ENCODE assay signal across 23 cellular contexts in genomic region chr17:46889992-46890564, GRCh38. TPM values are rescaled to one million over a fixed set of nuclear protein-coding genes. Genes with fewer than 3 reads are reported as not detected.
A peak's percentile ranks its signal among the peaks of the same experiment; 100 is the strongest.
DNase-seq lines count a peak whose midpoint lies in the region; ATAC-seq lines count a peak whose summit lies in the region.
"Had no signal": no experiment of that assay in that cellular context is flagged by ENCODE, and none has a peak within 500 bp of the region (broad histone marks: within the 10 kb centered on the region; RNA-seq: fewer than 3 reads in every experiment).

No MANE protein-coding gene starts in this region.

- H3K4me3 Mint-ChIP-seq in dendritic cell treated with granulocyte-macrophage colony-stimulating factor and Interleukin-4, amounts not matched to agents 40 ng/mL and 50 ng/mL, for 4 days, result no peak overlapping the region
- no peak overlapping the region for H3K4me3 Mint-ChIP-seq in effector memory CD8-positive, alpha-beta T cell
- no peak overlapping the region for H3K4me3 Mint-ChIP-seq in activated CD8-positive, alpha-beta T cell treated with anti-CD3 and anti-CD28 coated beads, Interleukin-2, amount 10 ng/mL, durations not matched to agents 7 days and 5 days
- H3K4me3 Mint-ChIP-seq: HFFc6, T-cell had no signal

- peak; percentile 58 for DNase-seq in DMS79 treated with DMSO at 0.1 percent for 48 hours (lab: John Stamatoyannopoulos, UW)
- peak; percentile 60 for DNase-seq in H7
- no peak for DNase-seq in trophoblast cell
- DNase-seq in DMS153 (lab: John Stamatoyannopoulos, UW), result no peak
- no peak for DNase-seq in effector memory CD8-positive, alpha-beta T cell
- DNase-seq in epidermal melanocyte (ENCODE audit: insufficient read length, low spot score), result no peak
- DNase-seq in activated CD8-positive, alpha-beta T cell treated with anti-CD3 and anti-CD28 coated beads, Interleukin-2, amount 10 ng/mL, durations not matched to agents 7 days and 5 days, result no peak
- DNase-seq: ACHN, AML-193, COR-L47, DMS 273 treated with DMSO at 0.1 percent for 48 hours, HFFc6, NCI-H1436, NCI-H2029 treated with DMSO at 0.1 percent for 48 hours, NCI-H510A, PC-9, SIG-M5, T-cell had no signal

- peak overlapping the region; percentile 8 for H2BK120ac ChIP-seq in trophoblast cell (ENCODE audit: insufficient read depth, low read length, poor library complexity)

- peaks cover 19% of the 10 kb centered on the region in 2 experiments for H3K4me1 ChIP-seq in trophoblast cell (ENCODE audit: control insufficient read depth in 1 of 2, insufficient read depth in 2 of 2, low read length in 2 of 2)

- H3K4ac ChIP-seq in trophoblast cell (ENCODE audit: low read depth, low read length), result no peak overlapping the region

- peak overlapping the region; percentile 8 for H2BK12ac ChIP-seq in trophoblast cell (ENCODE audit: low read length)

- H3K36me3 ChIP-seq in H7 (replicated peaks; ENCODE audit: control insufficient read depth, insufficient read depth, low read length), result no peaks in the 10 kb centered on the region
- no peaks in the 10 kb centered on the region for H3K36me3 ChIP-seq in trophoblast cell (ENCODE audit: control insufficient read depth in 1 of 2, insufficient read depth in 2 of 2, low read length in 2 of 2)

- no peak overlapping the region for H4K8ac ChIP-seq in trophoblast cell (ENCODE audit: low read depth, low read length)

- peak overlapping the region; percentile 76 for H3K27ac Mint-ChIP-seq in dendritic cell treated with granulocyte-macrophage colony-stimulating factor and Interleukin-4, amounts not matched to agents 40 ng/mL and 50 ng/mL, for 4 days
- H3K27ac Mint-ChIP-seq in effector memory CD8-positive, alpha-beta T cell, result no peak overlapping the region
- no peak overlapping the region for H3K27ac Mint-ChIP-seq in activated CD8-positive, alpha-beta T cell treated with anti-CD3 and anti-CD28 coated beads, Interleukin-2, amount 10 ng/mL, durations not matched to agents 7 days and 5 days
- H3K27ac Mint-ChIP-seq: HFFc6, T-cell had no signal

- no peak overlapping the region for H3K9ac ChIP-seq in trophoblast cell (ENCODE audit: low read length)

- no peak overlapping the region for H3K18ac ChIP-seq in trophoblast cell (ENCODE audit: low read length)

- H3K14ac ChIP-seq in trophoblast cell (ENCODE audit: low read length), result no peak overlapping the region

- H4K91ac ChIP-seq in trophoblast cell (ENCODE audit: low read depth, low read length), result peak overlapping the region; percentile 64

- H3K79me2 ChIP-seq in trophoblast cell (ENCODE audit: control insufficient read depth, insufficient read depth, low read length, poor library complexity), result no peaks in the 10 kb centered on the region

- intact Hi-C loops in dendritic cell treated with granulocyte-macrophage colony-stimulating factor and Interleukin-4, amounts not matched to agents 40 ng/mL and 50 ng/mL, for 4 days (cut with micrococcal nuclease), result no loop called here

- CTCF ChIA-PET in activated CD8-positive, alpha-beta T cell treated with anti-CD3 and anti-CD28 coated beads, Interleukin-2, amount 10 ng/mL, durations not matched to agents 7 days and 5 days (lab: Charles Lee), result no interaction called here

- peaks cover 37% of the 10 kb centered on the region for H3K27me3 Mint-ChIP-seq in dendritic cell treated with granulocyte-macrophage colony-stimulating factor and Interleukin-4, amounts not matched to agents 40 ng/mL and 50 ng/mL, for 4 days
- peaks cover 33 to 82% of the 10 kb centered on the region in 2 donors for H3K27me3 Mint-ChIP-seq in effector memory CD8-positive, alpha-beta T cell
- peaks cover 11% of the 10 kb centered on the region for H3K27me3 Mint-ChIP-seq in activated CD8-positive, alpha-beta T cell treated with anti-CD3 and anti-CD28 coated beads, Interleukin-2, amount 10 ng/mL, durations not matched to agents 7 days and 5 days (ENCODE audit: low read depth)

- no peak overlapping the region for H2BK5ac ChIP-seq in trophoblast cell (ENCODE audit: low read depth, low read length, poor library complexity)

- no peak overlapping the region for H4K12ac ChIP-seq in trophoblast cell (ENCODE audit: low read depth, low read length)

- no peak for ATAC-seq in effector memory CD8-positive, alpha-beta T cell (replicated peaks)
- ATAC-seq in activated CD8-positive, alpha-beta T cell treated with anti-CD3 and anti-CD28 coated beads, Interleukin-2, amount 10 ng/mL, durations not matched to agents 7 days and 5 days, result no peak
- ATAC-seq: SK-N-SH treated with all-trans-retinoic acid at 6 μM for 48 hours, T-cell had no signal

- H3K79me1 ChIP-seq in trophoblast cell (ENCODE audit: low read length), result peaks cover 12% of the 10 kb centered on the region

- H3K4me2 ChIP-seq in trophoblast cell (ENCODE audit: low read length), result no peak overlapping the region
- H3K4me2 ChIP-seq: PC-9 had no signal

- no peak overlapping the region for H3K23ac ChIP-seq in trophoblast cell (ENCODE audit: low read length)

- H3K27ac ChIP-seq in trophoblast cell (ENCODE audit: low read depth, low read length), result no peak overlapping the region
- H3K27ac ChIP-seq: PC-9, RWPE1 had no signal

- peaks cover 43% of the 10 kb centered on the region for H3K4me1 Mint-ChIP-seq in dendritic cell treated with granulocyte-macrophage colony-stimulating factor and Interleukin-4, amounts not matched to agents 40 ng/mL and 50 ng/mL, for 4 days (ENCODE audit: low read depth)
- H3K4me1 Mint-ChIP-seq in effector memory CD8-positive, alpha-beta T cell (ENCODE audit: low read depth in 2 of 2), result no peaks in the 10 kb centered on the region
- no peaks in the 10 kb centered on the region for H3K4me1 Mint-ChIP-seq in activated CD8-positive, alpha-beta T cell treated with anti-CD3 and anti-CD28 coated beads, Interleukin-2, amount 10 ng/mL, durations not matched to agents 7 days and 5 days (ENCODE audit: low read depth)
- H3K4me1 Mint-ChIP-seq: T-cell had no signal

- no peaks in the 10 kb centered on the region for H3K36me3 Mint-ChIP-seq in dendritic cell treated with granulocyte-macrophage colony-stimulating factor and Interleukin-4, amounts not matched to agents 40 ng/mL and 50 ng/mL, for 4 days (ENCODE audit: low read depth)
- H3K36me3 Mint-ChIP-seq in effector memory CD8-positive, alpha-beta T cell (ENCODE audit: insufficient read depth), result no peaks in the 10 kb centered on the region
- no peaks in the 10 kb centered on the region for H3K36me3 Mint-ChIP-seq in activated CD8-positive, alpha-beta T cell treated with anti-CD3 and anti-CD28 coated beads, Interleukin-2, amount 10 ng/mL, durations not matched to agents 7 days and 5 days (ENCODE audit: low read depth)
- H3K36me3 Mint-ChIP-seq: T-cell had no signal

- no peak overlapping the region for H2AK5ac ChIP-seq in trophoblast cell (ENCODE audit: low read length)

- POLR2A ChIA-PET in activated CD8-positive, alpha-beta T cell treated with anti-CD3 and anti-CD28 coated beads, Interleukin-2, amount 10 ng/mL, durations not matched to agents 7 days and 5 days (lab: Charles Lee), result no interaction called here

- WGBS in trophoblast cell (ENCODE audit: extremely low coverage, insufficient coverage, insufficient read length), result no CpG with 5 or more reads among the region's 13 CpGs

- H3K27me3 ChIP-seq in H7 (ENCODE audit: control insufficient read depth, insufficient read depth, low read length) (no peaks in the 10 kb centered on the region), trophoblast cell (ENCODE audit: insufficient read depth, low read length) (no peaks in the 10 kb centered on the region)

- no peaks in the 10 kb centered on the region for H3K9me3 ChIP-seq in trophoblast cell (ENCODE audit: insufficient read depth, low read depth, low read length)

- H2AFZ ChIP-seq in trophoblast cell (ENCODE audit: insufficient read depth, low read length, poor library complexity), result no peak overlapping the region
- H2AFZ ChIP-seq: PC-9 had no signal

- H3K9me3 Mint-ChIP-seq in dendritic cell treated with granulocyte-macrophage colony-stimulating factor and Interleukin-4, amounts not matched to agents 40 ng/mL and 50 ng/mL, for 4 days, result no peaks in the 10 kb centered on the region
- no peaks in the 10 kb centered on the region for H3K9me3 Mint-ChIP-seq in effector memory CD8-positive, alpha-beta T cell
- no peaks in the 10 kb centered on the region for H3K9me3 Mint-ChIP-seq in activated CD8-positive, alpha-beta T cell treated with anti-CD3 and anti-CD28 coated beads, Interleukin-2, amount 10 ng/mL, durations not matched to agents 7 days and 5 days (ENCODE audit: insufficient read depth)
- H3K9me3 Mint-ChIP-seq: HFFc6, T-cell had no signal

- H3K4me3 ChIP-seq in H7 (ENCODE audit: insufficient read depth, low read depth, low read length) (no peak overlapping the region), trophoblast cell (ENCODE audit: low read depth, low read length) (no peak overlapping the region)
- H3K4me3 ChIP-seq: PC-9 had no signal

RNA-seq across cellular contexts. Expression of gene GOSR2, which starts 32.9 kb away (rescaled TPM):
- total RNA-seq in H7 (2014; rRNA removed; shearing (Covaris generic)), result 23.2 and 25.9 TPM in 2 replicates
- 54.2 and 56.7 TPM in 2 replicates for polyA plus RNA-seq in trophoblast cell (2013)
- 10 to 100 TPM; 50.6 to 51.5 TPM for total RNA-seq in activated CD8-positive, alpha-beta T cell treated with anti-CD3 and anti-CD28 coated beads, Interleukin-2, amount 10 ng/mL, durations not matched to agents 7 days and 5 days

RNA-seq across cellular contexts. Expression of gene WNT9B, which starts 38.7 kb away (rescaled TPM):
- 0.48 and 0.83 TPM in 2 replicates for total RNA-seq in H7 (2014; rRNA removed; shearing (Covaris generic))
- polyA plus RNA-seq in trophoblast cell (2013), result 32.1 and 33.5 TPM in 2 replicates
- total RNA-seq in activated CD8-positive, alpha-beta T cell treated with anti-CD3 and anti-CD28 coated beads, Interleukin-2, amount 10 ng/mL, durations not matched to agents 7 days and 5 days, result not detected
- total RNA-seq: H1, HFFc6, M059J, PC-9, T-cell had no signal

Comparison
In these comparisons a context has a peak if more than half of its experiments do, and no peak if none do; other contexts are left out.
1. DNase-seq: peak in DMS79 treated with DMSO at 0.1 percent for 48 hours (single experiment) and H7 (single experiment); none in trophoblast cell (0 of 2), DMS153 (single experiment), effector memory CD8-positive, alpha-beta T cell (0 of 3), epidermal melanocyte (single experiment) and activated CD8-positive, alpha-beta T cell treated with anti-CD3 and anti-CD28 coated beads, Interleukin-2, amount 10 ng/mL, durations not matched to agents 7 days and 5 days (single experiment).